13 cellular contexts compared by ENCODE assay signal in the genomic region with DNA sequence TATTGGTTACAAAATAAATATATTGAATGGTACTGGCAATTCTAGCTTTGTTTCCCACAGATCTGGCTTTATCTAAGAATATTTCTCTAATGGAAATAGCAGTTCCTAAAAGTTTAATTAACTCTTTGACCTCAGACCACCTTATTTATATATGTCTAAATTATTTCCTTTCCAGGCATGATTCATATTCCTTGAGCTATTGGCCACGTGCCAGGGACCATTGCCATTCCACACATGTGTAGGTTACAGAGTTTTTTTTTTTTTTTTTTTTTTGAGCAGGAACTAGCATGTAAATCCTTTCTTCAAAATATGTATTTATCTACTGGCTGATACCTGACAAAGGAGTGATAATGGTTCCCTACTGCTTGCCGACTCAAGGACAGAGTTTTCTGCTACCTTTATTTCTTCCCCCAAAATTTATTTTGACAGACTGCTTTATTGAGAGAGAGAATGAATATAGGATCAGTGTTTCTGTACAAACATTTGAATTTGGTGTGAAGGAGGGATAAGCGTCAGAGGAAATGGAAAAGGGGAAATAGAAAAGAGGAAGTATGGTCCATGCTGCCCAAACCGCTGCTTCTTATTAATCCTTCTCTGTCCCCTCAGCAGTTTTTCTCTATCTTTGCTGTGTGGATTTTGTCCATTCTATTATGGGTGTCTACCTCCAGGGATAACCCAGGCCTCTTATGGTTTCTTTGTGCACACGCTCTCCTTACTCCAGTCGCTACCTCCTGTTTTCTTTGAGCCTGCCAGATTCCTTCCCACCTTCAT. TPM values are rescaled to one million over a fixed set of nuclear protein-coding genes. Genes with fewer than 3 reads are reported as not detected.
DNase-seq lines count a peak whose midpoint lies in the region; ATAC-seq and TF ChIP-seq lines count a peak whose summit lies in the region.
"Had no signal": no experiment of that assay in that cellular context is flagged by ENCODE, and none has a peak within 500 bp of the region (broad histone marks: within the 10 kb centered on the region; RNA-seq: fewer than 3 reads in every experiment).

No MANE protein-coding gene starts in this region.

- no peak for ATAC-seq in GM19467 (IDR thresholded peaks at IDR 0.05; ENCODE audit: unreplicated experiment)

- no peaks in the 10 kb centered on the region for H3K27me3 ChIP-seq in BLaER1
- H3K27me3 ChIP-seq in GM23248 (replicated peaks; ENCODE audit: insufficient read depth) = no peaks in the 10 kb centered on the region
- H3K27me3 ChIP-seq: ovary had no signal

- H3K79me2 ChIP-seq in GM23248 (ENCODE audit: insufficient read depth) = no peaks in the 10 kb centered on the region

- H3K4me1 ChIP-seq in BLaER1 (peaks cover 10% of the 10 kb centered on the region), GM23248 (ENCODE audit: insufficient read depth) (no peaks in the 10 kb centered on the region)

- 73 to 77% methylated on average over 6 of the region's 6 CpGs for WGBS in GM23248 (ENCODE audit: low coverage in 1 of 2, low lambda C conversion rate in 2 of 2, missing lambda C conversion rate in 2 of 2), 2 experiments

- no peaks in the 10 kb centered on the region for H3K9me2 ChIP-seq in GM23248 (ENCODE audit: insufficient read depth)

- H3K4me3 ChIP-seq in BLaER1 = no peak overlapping the region
- H3K4me3 ChIP-seq in astrocyte of the cerebellum (ENCODE audit: low read depth, low read length) = no peak overlapping the region
- no peak overlapping the region for H3K4me3 ChIP-seq in GM23248
- H3K4me3 ChIP-seq: coronary artery, ovary had no signal

- peak; percentile 93 to 96 for DNase-seq in Kasumi-1 (lab: John Stamatoyannopoulos, UW)
- DNase-seq in astrocyte of the cerebellum (ENCODE audit: low read depth) = peak; percentile 16
- peak; percentile 61 for DNase-seq in iris pigment epithelial cell (ENCODE audit: low read depth)
- no peak for DNase-seq in effector CD8-positive, alpha-beta T cell (lab: John Stamatoyannopoulos, UW)
- DNase-seq in posterior vena cava (ENCODE audit: low spot score) = no peak
- no peak for DNase-seq in GM23248
- DNase-seq: NCI-H146, SHP77 had no signal

- H3K9ac ChIP-seq in BLaER1 (no peak overlapping the region), GM23248 (no peak overlapping the region)

- no peak overlapping the region for H3K27ac ChIP-seq in BLaER1
- no peak overlapping the region for H3K27ac ChIP-seq in GM23248
- H3K27ac ChIP-seq: C4-2B, coronary artery, ovary had no signal

- no peak for TF ChIP-seq CTCF in astrocyte of the cerebellum (IDR thresholded peaks at IDR 0.05; ENCODE audit: low read depth, low read length, missing control alignments)

- in situ Hi-C loops in astrocyte of the cerebellum (cut with HindIII; ENCODE audit: low sequenced_read_pairs) (no loop called here), GM23248 (cut with MboI) (no loop called here)

- H4K20me1 ChIP-seq in BLaER1 (no peaks in the 10 kb centered on the region), GM23248 (ENCODE audit: insufficient read depth) (no peaks in the 10 kb centered on the region)

- H3K9me3 ChIP-seq in BLaER1 (no peaks in the 10 kb centered on the region), GM23248 (ENCODE audit: low read depth) (no peaks in the 10 kb centered on the region)
- H3K9me3 ChIP-seq: ovary had no signal

- peak overlapping the region; percentile 51 for H3K4me2 ChIP-seq in BLaER1
- H3K4me2 ChIP-seq in GM23248 (ENCODE audit: unreplicated experiment) = no peak overlapping the region

- no peak overlapping the region for H2AFZ ChIP-seq in GM23248

- intact Hi-C loops in posterior vena cava (cut with DNase I) = no loop called here

- H3F3A ChIP-seq in GM23248 (ENCODE audit: insufficient read depth) = no peaks in the 10 kb centered on the region

- no peaks in the 10 kb centered on the region for H3K36me3 ChIP-seq in BLaER1
- no peaks in the 10 kb centered on the region for H3K36me3 ChIP-seq in GM23248 (ENCODE audit: low read depth)
- H3K36me3 ChIP-seq: ovary had no signal

RNA-seq across cellular contexts. Expression of gene PDE3A, which starts 36.4 kb away (rescaled TPM):
- 10 to 100 TPM; 52.8 to 59.4 TPM for total RNA-seq in posterior vena cava
- total RNA-seq in GM23248 (2014; rRNA removed; shearing (Covaris generic)) = 0.38 and 0.43 TPM in 2 replicates
- 0.06 and 0.11 TPM in 2 replicates for polyA plus RNA-seq in GM23248 (2016; fragmentation: Nextera tagmentation; extraction: Ambion mirVana)

Comparison
In these comparisons a context has a peak if more than half of its experiments do, and no peak if none do; other contexts are left out.
1. DNase-seq: peak in Kasumi-1 (2 of 2), astrocyte of the cerebellum (single experiment) and iris pigment epithelial cell (single experiment); none in effector CD8-positive, alpha-beta T cell (single experiment), posterior vena cava (single experiment) and GM23248 (single experiment).
2. RNA of gene PDE3A, which starts 36.4 kb away (total RNA-seq): 52.8 to 59.4 TPM in posterior vena cava; 0.38 to 0.43 TPM in GM23248; every median in the first group is over 10 times any median in the second.